Comparison of ENCODE assay signal across 11 cellular contexts in genomic region chr2:43084699-43085091, GRCh38.
DNase-seq lines count a peak whose midpoint lies in the region; ATAC-seq and TF ChIP-seq lines count a peak whose summit lies in the region.
"Had no signal": no experiment of that assay in that cellular context is flagged by ENCODE, and none has a peak within 500 bp of the region (broad histone marks: within the 10 kb centered on the region; RNA-seq: fewer than 3 reads in every experiment).

No MANE protein-coding gene starts in this region.

- H3K36me3 Mint-ChIP-seq in natural killer cell (no peaks in the 10 kb centered on the region), nephron progenitor cell (ENCODE audit: low read depth) (peaks cover 3% of the 10 kb centered on the region), progenitor cell of endocrine pancreas (ENCODE audit: insufficient read depth) (peaks cover under 1% of the 10 kb centered on the region)
- H3K36me3 Mint-ChIP-seq in natural killer cell treated with Interleukin-12 subunit alpha and Interleukin-12 subunit beta and Interleukin-15 and Interleukin-18, amount 100 ng/mL, for 72 hours = no peaks in the 10 kb centered on the region

- H3K4me3 Mint-ChIP-seq in natural killer cell = peak overlapping the region; percentile 43
- no peak overlapping the region for H3K4me3 Mint-ChIP-seq in natural killer cell treated with Interleukin-12 subunit alpha and Interleukin-12 subunit beta and Interleukin-15 and Interleukin-18, amount 100 ng/mL, for 72 hours
- no peak overlapping the region for H3K4me3 Mint-ChIP-seq in nephron progenitor cell
- no peak overlapping the region for H3K4me3 Mint-ChIP-seq in progenitor cell of endocrine pancreas (ENCODE audit: low read depth)
- H3K4me3 Mint-ChIP-seq: activated CD8-positive, alpha-beta memory T cell treated with anti-CD3 and anti-CD28 coated beads, Interleukin-2, amount 10 ng/mL, durations not matched to agents 7 days and 5 days had no signal

- CTCF ChIA-PET in GM10248 (lab: Yijun Ruan, JAX) = no interaction called here

- ATAC-seq in natural killer cell = peak; percentile 46 to 69 (median 47)
- ATAC-seq in natural killer cell treated with Interleukin-12 subunit alpha and Interleukin-12 subunit beta and Interleukin-15 and Interleukin-18, amount 100 ng/mL, for 72 hours = no peak
- no peak for ATAC-seq in HG03442 (IDR thresholded peaks at IDR 0.05; ENCODE audit: unreplicated experiment)
- ATAC-seq: activated CD8-positive, alpha-beta memory T cell treated with anti-CD3 and anti-CD28 coated beads, Interleukin-2, amount 10 ng/mL, durations not matched to agents 7 days and 5 days had no signal

- H3K27ac Mint-ChIP-seq in natural killer cell = peak overlapping the region; percentile 54 to 81
- H3K27ac Mint-ChIP-seq in natural killer cell treated with Interleukin-12 subunit alpha and Interleukin-12 subunit beta and Interleukin-15 and Interleukin-18, amount 100 ng/mL, for 72 hours = peak overlapping the region in 1 of 2 donors; percentile 63
- H3K27ac Mint-ChIP-seq in nephron progenitor cell = peak overlapping the region; percentile 95
- no peak overlapping the region for H3K27ac Mint-ChIP-seq in progenitor cell of endocrine pancreas
- H3K27ac Mint-ChIP-seq: activated CD8-positive, alpha-beta memory T cell treated with anti-CD3 and anti-CD28 coated beads, Interleukin-2, amount 10 ng/mL, durations not matched to agents 7 days and 5 days had no signal

- no peaks in the 10 kb centered on the region for H3K9me3 Mint-ChIP-seq in natural killer cell
- H3K9me3 Mint-ChIP-seq in natural killer cell treated with Interleukin-12 subunit alpha and Interleukin-12 subunit beta and Interleukin-15 and Interleukin-18, amount 100 ng/mL, for 72 hours = no peaks in the 10 kb centered on the region
- peaks cover 3% of the 10 kb centered on the region for H3K9me3 Mint-ChIP-seq in nephron progenitor cell
- peaks cover 2% of the 10 kb centered on the region for H3K9me3 Mint-ChIP-seq in progenitor cell of endocrine pancreas (ENCODE audit: low read depth)

- H3K4me3 ChIP-seq in fibroblast of mammary gland (ENCODE audit: control insufficient read depth, low read depth, low read length) = no peak overlapping the region
- H3K4me3 ChIP-seq: PC-9 had no signal

- POLR2A ChIA-PET in GM10248 (lab: Yijun Ruan, JAX) = no interaction called here

- no peaks in the 10 kb centered on the region for H3K27me3 Mint-ChIP-seq in natural killer cell (ENCODE audit: low read depth in 2 of 2)
- no peaks in the 10 kb centered on the region for H3K27me3 Mint-ChIP-seq in natural killer cell treated with Interleukin-12 subunit alpha and Interleukin-12 subunit beta and Interleukin-15 and Interleukin-18, amount 100 ng/mL, for 72 hours
- H3K27me3 Mint-ChIP-seq in nephron progenitor cell (ENCODE audit: low read depth, poor library complexity) = peaks cover 4% of the 10 kb centered on the region
- peaks cover 11% of the 10 kb centered on the region for H3K27me3 Mint-ChIP-seq in progenitor cell of endocrine pancreas

- TF ChIP-seq CTCF in natural killer cell (IDR thresholded peaks at IDR 0.05) = no peak
- no peak for TF ChIP-seq CTCF in fibroblast of mammary gland (conservative IDR thresholded peaks at IDR 0.05; ENCODE audit: control insufficient read depth, insufficient read depth, low read depth, low read length)
- TF ChIP-seq CTCF in nephron progenitor cell (IDR thresholded peaks at IDR 0.05) = no peak
- TF ChIP-seq CTCF in progenitor cell of endocrine pancreas (IDR thresholded peaks at IDR 0.05; ENCODE audit: unreplicated experiment) = no peak
- TF ChIP-seq CTCF in GM10248 (IDR thresholded peaks at IDR 0.05; ENCODE audit: control extremely low read depth, extremely low read depth, low read depth, missing control alignments) = no peak

- DNase-seq in natural killer cell (no peak), fibroblast of mammary gland (ENCODE audit: low read depth) (peak; percentile 72), nephron progenitor cell (no peak), progenitor cell of endocrine pancreas (ENCODE audit: low spot score, unreplicated experiment) (no peak), NCI-H1105 treated with DMSO at 0.1 percent for 48 hours (lab: John Stamatoyannopoulos, UW) (no peak), GM10248 (ENCODE audit: extremely low spot score) (no peak)
- no peak for DNase-seq in natural killer cell treated with Interleukin-12 subunit alpha and Interleukin-12 subunit beta and Interleukin-15 and Interleukin-18, amount 100 ng/mL, for 72 hours (ENCODE audit: low spot score)
- DNase-seq: activated CD8-positive, alpha-beta memory T cell treated with anti-CD3 and anti-CD28 coated beads, Interleukin-2, amount 10 ng/mL, durations not matched to agents 7 days and 5 days; PC-9; small intestine had no signal

- intact Hi-C loops in natural killer cell (cut with micrococcal nuclease) = no loop called here

- H3K4me1 Mint-ChIP-seq in natural killer cell = peaks cover 21 to 41% of the 10 kb centered on the region in 2 donors
- H3K4me1 Mint-ChIP-seq in natural killer cell treated with Interleukin-12 subunit alpha and Interleukin-12 subunit beta and Interleukin-15 and Interleukin-18, amount 100 ng/mL, for 72 hours (ENCODE audit: low read depth in 2 of 2) = peaks cover 12 to 16% of the 10 kb centered on the region in 2 donors
- H3K4me1 Mint-ChIP-seq in nephron progenitor cell = peaks cover 86% of the 10 kb centered on the region
- H3K4me1 Mint-ChIP-seq in progenitor cell of endocrine pancreas (ENCODE audit: low read depth) = peaks cover 42% of the 10 kb centered on the region
- H3K4me1 Mint-ChIP-seq: activated CD8-positive, alpha-beta memory T cell treated with anti-CD3 and anti-CD28 coated beads, Interleukin-2, amount 10 ng/mL, durations not matched to agents 7 days and 5 days had no signal

Comparison
In these comparisons a context has a peak if more than half of its experiments do, and no peak if none do; other contexts are left out.
1. ATAC-seq: peak in natural killer cell (3 of 3); none in natural killer cell treated with Interleukin-12 subunit alpha and Interleukin-12 subunit beta and Interleukin-15 and Interleukin-18, amount 100 ng/mL, for 72 hours (0 of 2) and HG03442 (single experiment).